8 cellular contexts compared by ENCODE assay signal in genomic region chr1:33470495-33471012, GRCh38. TPM values are rescaled to one million over a fixed set of nuclear protein-coding genes. Genes with fewer than 3 reads are reported as not detected.
DNase-seq lines count a peak whose midpoint lies in the region; ATAC-seq and TF ChIP-seq lines count a peak whose summit lies in the region.

No MANE protein-coding gene starts in this region.

- H3K36me3 ChIP-seq in MG63, result no peaks in the 10 kb centered on the region
- no peaks in the 10 kb centered on the region for H3K36me3 ChIP-seq in gastroesophageal sphincter
- no peaks in the 10 kb centered on the region for H3K36me3 ChIP-seq in transverse colon

- peak; percentile 87 for DNase-seq in Right ventricle myocardium inferior (ENCODE audit: missing footprints)
- DNase-seq in cardiac septum (ENCODE audit: low spot score), result no peak
- peak; percentile 60 for DNase-seq in MG63
- peak; percentile 87 for DNase-seq in RPMI8226
- DNase-seq in activated naive CD4-positive, alpha-beta T cell treated with Interleukin-2 at 50 U/mL for 16 hours, result peak; percentile 57
- DNase-seq in osteocyte (ENCODE audit: extremely low spot score, unreplicated experiment), result peak; percentile 87
- DNase-seq in transverse colon, result peak; percentile 76

- H3K27ac ChIP-seq in gastroesophageal sphincter (peak overlapping the region; percentile 19 to 86 (median 63)), transverse colon (peak overlapping the region; percentile 69 to 85 (median 81))

- TF ChIP-seq CTCF in gastroesophageal sphincter (IDR thresholded peaks at IDR 0.05) (peak; percentile 62 to 89 (median 81)), osteocyte (IDR thresholded peaks at IDR 0.05) (peak; percentile 94), transverse colon (IDR thresholded peaks at IDR 0.05) (peak; percentile 68 to 78 (median 73))

- H3K27ac Mint-ChIP-seq in osteocyte (ENCODE audit: unreplicated experiment), result peak overlapping the region; percentile 47

- no peaks in the 10 kb centered on the region for H3K27me3 ChIP-seq in MG63
- H3K27me3 ChIP-seq in gastroesophageal sphincter, result no peaks in the 10 kb centered on the region
- no peaks in the 10 kb centered on the region for H3K27me3 ChIP-seq in transverse colon

- intact Hi-C loops in Right ventricle myocardium inferior (cut with DNase I), result loop anchor here (1.0 to 10.0 kb wide), 5 partner anchors 103 to 376 kb away; no protein-coding TSS in a partner anchor
- intact Hi-C loops in cardiac septum (cut with DNase I), result loop anchor here (1.0 to 2.0 kb wide), 2 partner anchors 102 to 175 kb away; no protein-coding TSS in a partner anchor
- intact Hi-C loops in transverse colon (cut with DNase I; ENCODE audit: low total_unique reads), result no loop called here

- no peaks in the 10 kb centered on the region for H3K9me3 ChIP-seq in MG63
- H3K9me3 ChIP-seq in gastroesophageal sphincter, result no peaks in the 10 kb centered on the region
- no peaks in the 10 kb centered on the region for H3K9me3 ChIP-seq in transverse colon

- no peaks in the 10 kb centered on the region for H3K9me3 Mint-ChIP-seq in osteocyte (ENCODE audit: unreplicated experiment)

- H3K4me1 ChIP-seq in gastroesophageal sphincter (peaks cover 0 to 66% (median 5%) of the 10 kb centered on the region in 3 donors), transverse colon (peaks cover 5 to 33% (median 15%) of the 10 kb centered on the region in 4 donors)

- H3K36me3 Mint-ChIP-seq in osteocyte (ENCODE audit: unreplicated experiment), result no peaks in the 10 kb centered on the region

- H3K4me1 Mint-ChIP-seq in osteocyte (ENCODE audit: unreplicated experiment), result peaks cover 32% of the 10 kb centered on the region

- H3K27me3 Mint-ChIP-seq in osteocyte (ENCODE audit: unreplicated experiment), result no peaks in the 10 kb centered on the region

- TF ChIP-seq POLR2A in gastroesophageal sphincter (IDR thresholded peaks at IDR 0.05) (no peak), transverse colon (IDR thresholded peaks at IDR 0.05) (no peak)

- TF ChIP-seq EP300 in gastroesophageal sphincter (IDR thresholded peaks at IDR 0.05), result no peak
- TF ChIP-seq EP300 in transverse colon (IDR thresholded peaks at IDR 0.05; ENCODE audit: low read depth), result no peak

- peak; percentile 59 for ATAC-seq in Right ventricle myocardium inferior
- peak; percentile 58 for ATAC-seq in gastroesophageal sphincter

- in situ Hi-C loops in transverse colon (cut with MboI; ENCODE audit: low pct_ligation_motif_present in 1 of 4, low pct_unique_long_range_greater_than_20kb in 1 of 4, low sequenced_read_pairs in 3 of 4), result loop anchor here in 2 of 4 donors (10.0 to 25.0 kb wide), 3 partner anchors 108 to 183 kb away; no protein-coding TSS in a partner anchor

- H3K4me3 Mint-ChIP-seq in osteocyte (ENCODE audit: unreplicated experiment), result no peak overlapping the region

- H3K4me3 ChIP-seq in MG63, result no peak overlapping the region
- no peak overlapping the region for H3K4me3 ChIP-seq in gastroesophageal sphincter
- H3K4me3 ChIP-seq in transverse colon, result no peak overlapping the region

- 0 to 1% methylated on average over 6 to 11 of the region's 11 CpGs for WGBS in gastroesophageal sphincter (ENCODE audit: low coverage in 1 of 2), 2 donors
- WGBS in transverse colon (ENCODE audit: low coverage in 1 of 2), 2 donors, result 2 to 20% methylated on average over 3 to 11 of the region's 11 CpGs

RNA-seq across cellular contexts. Expression of gene ZSCAN20, which starts 1.9 kb away (rescaled TPM):
- total RNA-seq in Right ventricle myocardium inferior, result 4.7 TPM
- total RNA-seq in cardiac septum, result 8.3 TPM
- total RNA-seq in MG63 (2014; rRNA removed; shearing (Covaris generic); ENCODE audit: low replicate concordance), result 2.4 and 6.7 TPM in 2 replicates
- total RNA-seq in gastroesophageal sphincter, result 1 to 10 TPM; 6.7 to 9.2 (median 7.5) TPM
- 5.2 and 7.3 TPM in 2 replicates for total RNA-seq in osteocyte
- 1 to 10 TPM; 3.7 to 5.7 (median 4.7) TPM for total RNA-seq in transverse colon

RNA-seq across cellular contexts. Expression of gene PHC2, which starts 39.7 kb away (rescaled TPM):
- 102 TPM for total RNA-seq in Right ventricle myocardium inferior
- 101 TPM for total RNA-seq in cardiac septum
- total RNA-seq in MG63 (2014; rRNA removed; shearing (Covaris generic); ENCODE audit: low replicate concordance), result 67.2 and 102 TPM in 2 replicates
- total RNA-seq in gastroesophageal sphincter, result 100 to 1,000 TPM in 3 of 4 donors, 10 to 100 TPM in 1; 99.8 to 223 (median 181) TPM
- total RNA-seq in osteocyte, result 148 and 160 TPM in 2 replicates
- total RNA-seq in transverse colon, result 10 to 100 TPM; 52.7 to 68.9 (median 59.8) TPM
